11 cellular contexts compared by ENCODE assay signal in genomic region chr5:31476607-31477200, GRCh38.
"Had no signal": no experiment of that assay in that cellular context is flagged by ENCODE, and none has a peak within 500 bp of the region (broad histone marks: within the 10 kb centered on the region; RNA-seq: fewer than 3 reads in every experiment).

No MANE protein-coding gene starts in this region.

- H3K36me3 ChIP-seq: adrenal gland had no signal

- DNase-seq: activated CD4-positive, alpha-beta memory T cell treated with anti-CD3 and anti-CD28 coated beads for 36 hours; activated CD4-positive, CD25-positive, alpha-beta regulatory T cell treated with anti-CD3 and anti-CD28 coated beads, Interleukin-2, amount 50 U/mL, for 72 hours; activated effector memory CD4-positive, alpha-beta T cell treated with Interleukin-2 at 50 U/mL for 16 hours; activated T-cell treated with anti-CD3 and anti-CD28 coated beads, Interleukin-2, amount 50 U/mL, for 24 hours; effector memory CD4-positive, alpha-beta T cell; foreskin melanocyte; heart right ventricle; left colon had no signal

- H3K4me3 ChIP-seq: adrenal gland, heart right ventricle had no signal

- H3K27me3 ChIP-seq: adrenal gland, heart right ventricle had no signal

- H3K27ac ChIP-seq: adrenal gland had no signal

- H3K9me3 ChIP-seq: adrenal gland, heart right ventricle had no signal

- ATAC-seq: left colon; natural killer cell treated with Interleukin-12 subunit alpha and Interleukin-12 subunit beta and Interleukin-15 and Interleukin-18, amount 100 ng/mL, for 72 hours; sciatic nerve had no signal

- H3K4me1 ChIP-seq: adrenal gland had no signal
